ENCODE assay signal across 16 cellular contexts in genomic region chr19:13831560-13832056, GRCh38. TPM values are rescaled to one million over a fixed set of nuclear protein-coding genes. Genes with fewer than 3 reads are reported as not detected.
A peak's percentile ranks its signal among the peaks of the same experiment; 100 is the strongest.
DNase-seq lines count a peak whose midpoint lies in the region; ATAC-seq, FAIRE-seq and TF ChIP-seq lines count a peak whose summit lies in the region.
"Had no signal": no experiment of that assay in that cellular context is flagged by ENCODE, and none has a peak within 500 bp of the region (broad histone marks: within the 10 kb centered on the region; RNA-seq: fewer than 3 reads in every experiment).

No MANE protein-coding gene starts in this region.

- H2BK120ac ChIP-seq in mesenchymal stem cell (ENCODE audit: low read depth, low read length): no peak overlapping the region

- peaks cover 4% of the 10 kb centered on the region for H3K79me1 ChIP-seq in mesenchymal stem cell (replicated peaks; ENCODE audit: low read length, poor library complexity, severe bottlenecking)

- peaks cover 6% of the 10 kb centered on the region; the same call in 2 of the 3 replicates for H3K79me2 ChIP-seq in K562 (ENCODE audit: control insufficient read depth, insufficient read depth, low read length)

- TF ChIP-seq RAD21 in K562 (CRISPR knock-in tag; conservative IDR thresholded peaks at IDR 0.05 in 1 of 2, IDR thresholded peaks at IDR 0.05 in 1 of 2): no peak

- no peak overlapping the region for H2BK5ac ChIP-seq in mesenchymal stem cell (ENCODE audit: low read depth, low read length, poor library complexity, severe bottlenecking)

- H3K4me3 ChIP-seq in CD4-positive, alpha-beta memory T cell (ENCODE audit: low read length in 2 of 2): no peak overlapping the region
- H3K4me3 ChIP-seq in H7 (ENCODE audit: insufficient read depth, low read depth, low read length) (no peak overlapping the region), K562 (no peak overlapping the region), mesenchymal stem cell (ENCODE audit: insufficient read depth in 1 of 2, low read depth in 1 of 2, low read length in 2 of 2) (no peak overlapping the region)
- H3K4me3 ChIP-seq: left lung, SJCRH30 had no signal

- no peaks in the 10 kb centered on the region for H3K9me1 ChIP-seq in K562 (ENCODE audit: control insufficient read depth, insufficient read depth, low read length)

- peak overlapping the region in 6 of 7 donors; percentile 53 to 100 (median 60) for H3K27ac Mint-ChIP-seq in CD4-positive, alpha-beta memory T cell
- H3K27ac Mint-ChIP-seq: activated CD8-positive, alpha-beta T cell treated with anti-CD3 and anti-CD28 coated beads for 36 hours had no signal

- no peak overlapping the region for H3K4me2 ChIP-seq in K562 (ENCODE audit: insufficient read depth, low read length)
- no peak overlapping the region for H3K4me2 ChIP-seq in mesenchymal stem cell (ENCODE audit: low read length, poor library complexity, severe bottlenecking)

- H3K36me3 Mint-ChIP-seq in CD4-positive, alpha-beta memory T cell: peaks cover 5 to 23% of the 10 kb centered on the region in 2 donors

- intact Hi-C loops in CD4-positive, alpha-beta memory T cell (cut with micrococcal nuclease): no loop called here
- intact Hi-C loops in K562 (cut with micrococcal nuclease): no loop called here

- peaks cover 0 to 6% (median 0%) of the 10 kb centered on the region in 8 donors for H3K9me3 Mint-ChIP-seq in CD4-positive, alpha-beta memory T cell
- H3K9me3 Mint-ChIP-seq: activated CD8-positive, alpha-beta T cell treated with anti-CD3 and anti-CD28 coated beads for 36 hours; naive thymus-derived CD8-positive, alpha-beta T cell had no signal

- POLR2A ChIA-PET in CD4-positive, alpha-beta memory T cell (lab: Charles Lee; ENCODE audit: partially characterized antibody): no interaction called here
- POLR2A ChIA-PET in K562 (lab: Yijun Ruan, JAX): no interaction called here

- H3K27me3 ChIP-seq in CD4-positive, alpha-beta memory T cell (ENCODE audit: insufficient read depth, low read length): no peaks in the 10 kb centered on the region
- no peaks in the 10 kb centered on the region for H3K27me3 ChIP-seq in H7 (ENCODE audit: control insufficient read depth, insufficient read depth, low read length)
- H3K27me3 ChIP-seq in K562 (ENCODE audit: control insufficient read depth in 2 of 2, insufficient read depth in 2 of 2, low read length in 2 of 2): no peaks in the 10 kb centered on the region
- no peaks in the 10 kb centered on the region for H3K27me3 ChIP-seq in mesenchymal stem cell (ENCODE audit: control insufficient read depth in 1 of 2, insufficient read depth in 1 of 2, low read length in 2 of 2)
- H3K27me3 ChIP-seq: left lung, SJCRH30 had no signal

- H4K8ac ChIP-seq in mesenchymal stem cell (ENCODE audit: low read length): no peak overlapping the region

- H2BK12ac ChIP-seq in mesenchymal stem cell (ENCODE audit: low read length in 2 of 2): no peak overlapping the region

- in situ Hi-C loops in K562 (cut with MboI): no loop called here
- in situ Hi-C loops in ACHN (cut with HindIII; ENCODE audit: low pct_ligation_motif_present, low pct_unique_long_range_greater_than_20kb, low sequenced_read_pairs): no loop called here

- peaks cover 29% of the 10 kb centered on the region for H3K4me1 ChIP-seq in CD4-positive, alpha-beta memory T cell (ENCODE audit: insufficient read depth, low read length)
- H3K4me1 ChIP-seq in K562 (replicated peaks in 1 of 2; ENCODE audit: control insufficient read depth in 2 of 2, insufficient read depth in 2 of 2, low read length in 2 of 2) (peaks cover 7 to 42% of the 10 kb centered on the region in 2 experiments; a peak in 4 of 5 replicates), mesenchymal stem cell (ENCODE audit: control insufficient read depth, insufficient read depth, low read depth, low read length) (peaks cover 34% of the 10 kb centered on the region)

- H3K4ac ChIP-seq in mesenchymal stem cell (ENCODE audit: low read depth in 1 of 2, low read length in 2 of 2): no peak overlapping the region

- H3K18ac ChIP-seq in mesenchymal stem cell (ENCODE audit: low read depth in 1 of 2, low read length in 2 of 2): no peak overlapping the region

- peaks cover 12 to 35% (median 20%) of the 10 kb centered on the region in 4 donors for H3K4me1 Mint-ChIP-seq in CD4-positive, alpha-beta memory T cell

- WGBS in K562 (ENCODE audit: insufficient coverage, low coverage, missing lambda C conversion rate): 94% methylated on average over 7 of the region's 12 CpGs
- 93% methylated on average over 12 of the region's 12 CpGs for WGBS in mesenchymal stem cell

- H3K9ac ChIP-seq in K562 (ENCODE audit: insufficient read depth in 1 of 2, low read depth in 2 of 2, low read length in 2 of 2) (peak overlapping the region in 1 of 2 experiments; percentile 65; a peak in 2 of 4 replicates), mesenchymal stem cell (ENCODE audit: low read length) (peak overlapping the region; percentile 18)

- no peak overlapping the region for H2BK15ac ChIP-seq in mesenchymal stem cell (ENCODE audit: low read depth, poor library complexity, severe bottlenecking)

- TF ChIP-seq CTCF in K562 (IDR thresholded peaks at IDR 0.05 in 2 of 3, conservative IDR thresholded peaks at IDR 0.05 in 1 of 3; ENCODE audit: insufficient read depth in 2 of 3, low read depth in 1 of 3, low read length in 3 of 3): no peak

- ATAC-seq in K562 (no peak), GM19452 (IDR thresholded peaks at IDR 0.05; ENCODE audit: unreplicated experiment) (no peak)
- ATAC-seq: activated CD8-positive, alpha-beta T cell treated with anti-CD3 and anti-CD28 coated beads for 36 hours; left lung; naive thymus-derived CD8-positive, alpha-beta T cell had no signal

- TF ChIP-seq POLR2A in K562 (conservative IDR thresholded peaks at IDR 0.05): no peak

- no peak overlapping the region for H3K27ac ChIP-seq in CD4-positive, alpha-beta memory T cell (ENCODE audit: low read depth, low read length)
- H3K27ac ChIP-seq in K562 (ENCODE audit: extremely low read depth, low read depth, low read length) (no peak overlapping the region), mesenchymal stem cell (ENCODE audit: low read length, poor library complexity, severe bottlenecking) (no peak overlapping the region)
- H3K27ac ChIP-seq: SJCRH30 had no signal

- no peak overlapping the region for H3K4me3 Mint-ChIP-seq in CD4-positive, alpha-beta memory T cell
- H3K4me3 Mint-ChIP-seq: activated CD8-positive, alpha-beta T cell treated with anti-CD3 and anti-CD28 coated beads for 36 hours had no signal

- no peak overlapping the region for H2AK5ac ChIP-seq in mesenchymal stem cell (ENCODE audit: low read length, severe bottlenecking)

- H2AFZ ChIP-seq in K562 (ENCODE audit: low read depth, low read length): no peak overlapping the region
- no peak overlapping the region for H2AFZ ChIP-seq in mesenchymal stem cell (ENCODE audit: low read depth, low read length)

- no peak for FAIRE-seq in K562 (lab: Jason Lieb, UNC)
- FAIRE-seq: GM12892 had no signal

- H4K20me1 ChIP-seq in K562 (replicated peaks; ENCODE audit: control insufficient read depth, insufficient read depth, low read length): no peaks in the 10 kb centered on the region

- H3K27me3 Mint-ChIP-seq in CD4-positive, alpha-beta memory T cell: no peaks in the 10 kb centered on the region
- H3K27me3 Mint-ChIP-seq: activated CD8-positive, alpha-beta T cell treated with anti-CD3 and anti-CD28 coated beads for 36 hours; naive thymus-derived CD8-positive, alpha-beta T cell had no signal

- H3K14ac ChIP-seq in mesenchymal stem cell (ENCODE audit: low read length in 2 of 2): no peak overlapping the region

- no peak for DNase-seq in CD4-positive, alpha-beta memory T cell
- DNase-seq in H7: peak; percentile 29
- DNase-seq in K562 (ENCODE audit: extremely low read depth in 1 of 4, low spot score in 3 of 4): no peak
- peak; percentile 83 for DNase-seq in mesenchymal stem cell
- DNase-seq in medulla oblongata (ENCODE audit: extremely low spot score): no peak
- no peak for DNase-seq in ACHN
- DNase-seq: activated CD8-positive, alpha-beta T cell treated with anti-CD3 and anti-CD28 coated beads for 36 hours; activated gamma-delta T cell; central memory CD4-positive, alpha-beta T cell; left lung; MV-4-11; naive thymus-derived CD8-positive, alpha-beta T cell; retina; SJCRH30 had no signal

- H4K91ac ChIP-seq in mesenchymal stem cell (ENCODE audit: low read length): no peak overlapping the region

- TF ChIP-seq EP300 in K562 (IDR thresholded peaks at IDR 0.05; ENCODE audit: low read length): no peak

- peaks cover 4% of the 10 kb centered on the region for H3K36me3 ChIP-seq in CD4-positive, alpha-beta memory T cell (ENCODE audit: insufficient read depth, low read length)
- H3K36me3 ChIP-seq in H7 (replicated peaks; ENCODE audit: control insufficient read depth, insufficient read depth, low read length) (peaks cover 8% of the 10 kb centered on the region), K562 (ENCODE audit: control insufficient read depth, insufficient read depth, low read length) (peaks cover 21% of the 10 kb centered on the region; the same call in 2 of the 3 replicates), mesenchymal stem cell (ENCODE audit: control insufficient read depth in 1 of 2, insufficient read depth in 2 of 2, low read depth in 1 of 2, low read length in 2 of 2) (peaks cover 64 to 72% of the 10 kb centered on the region in 2 experiments)

- BruUV-seq in K562 (replicated peaks; lab: Mats Ljungman, UMichigan): no TSS peak

- no peaks in the 10 kb centered on the region for H3K9me3 ChIP-seq in CD4-positive, alpha-beta memory T cell (ENCODE audit: control insufficient read depth in 1 of 2, low read length in 2 of 2)
- no peaks in the 10 kb centered on the region for H3K9me3 ChIP-seq in K562 (replicated peaks; ENCODE audit: control insufficient read depth, insufficient read depth, low read depth, low read length)
- H3K9me3 ChIP-seq in mesenchymal stem cell (ENCODE audit: control insufficient read depth, low read length): no peaks in the 10 kb centered on the region
- H3K9me3 ChIP-seq: left lung, SJCRH30 had no signal

- no peak overlapping the region for H3K23ac ChIP-seq in mesenchymal stem cell (ENCODE audit: low read length in 2 of 2)

- CTCF ChIA-PET in CD4-positive, alpha-beta memory T cell (lab: Charles Lee; ENCODE audit: partially characterized antibody): no interaction called here
- CTCF ChIA-PET in K562 (lab: Yijun Ruan, JAX; ENCODE audit: low intra/inter-chr PET ratio): no interaction called here

RNA-seq across cellular contexts. Expression of gene ZSWIM4, which starts 36.4 kb away (rescaled TPM):
- 1 to 10 TPM; 6.4 to 6.6 TPM for total RNA-seq in CD4-positive, alpha-beta memory T cell
- 1 to 10 TPM in 1 of 2 donors, under 1 TPM in 1; 0.33 to 1.6 TPM for polyA plus RNA-seq in CD4-positive, alpha-beta memory T cell
- 18.3 and 21.5 TPM in 2 replicates for total RNA-seq in H7 (2014; rRNA removed; shearing (Covaris generic))
- 1.5 and 4.2 TPM in 2 replicates for total RNA-seq in K562 (2011; cell fraction: chromatin; rRNA removed; ENCODE audit: low replicate concordance)
- 3.5 and 3.7 TPM in 2 replicates for total RNA-seq in K562 (2011; cell fraction: nucleolus; rRNA removed)
- total RNA-seq in K562 (2011; cell fraction: nucleoplasm; rRNA removed): 1.9 and 2.8 TPM in 2 replicates
- 1.0 and 1.3 TPM in 2 replicates for total RNA-seq in K562 (2014; rRNA removed)
- total RNA-seq in K562 (2014; rRNA removed; fragmentation: Illumina TruSeq; extraction: Trizol): 0.22 and 0.25 TPM in 2 replicates
- total RNA-seq in K562 (2015; rRNA removed; fragmentation: Illumina TruSeq; extraction: Trizol): 0.25 and 0.57 TPM in 2 replicates
- 3.5 and 3.7 TPM in 2 replicates for total RNA-seq in K562 (2021)
- polyA plus RNA-seq in K562 (2011; rRNA removed): 0.67 and 1.0 TPM in 2 replicates
- polyA plus RNA-seq in K562 (2011; cell fraction: cytosol; rRNA removed): 0.81 and 2.0 TPM in 2 replicates
- polyA plus RNA-seq in K562 (2011; cell fraction: nucleus; rRNA removed): 1.5 and 4.5 TPM in 2 replicates
- polyA plus RNA-seq in K562 (2012): 1.3 and 3.5 TPM in 2 replicates
- polyA plus RNA-seq in K562 (2014; fragmentation: Illumina TruSeq; extraction: Trizol): 0.79 and 1.7 TPM in 2 replicates
- polyA plus RNA-seq in K562 (2014; fragmentation: Nextera tagmentation; extraction: Ambion mirVana): not detected
- 1.1 and 2.1 TPM in 2 replicates for polyA plus RNA-seq in K562 (2014; rRNA removed)
- 0.54 and 0.98 TPM in 2 replicates for polyA minus RNA-seq in K562 (2011; rRNA and poly(A)+ RNA removed)
- 3.0 and 5.0 TPM in 2 replicates for polyA minus RNA-seq in K562 (2011; cell fraction: cytosol; rRNA and poly(A)+ RNA removed)
- polyA minus RNA-seq in K562 (2011; cell fraction: nucleus; rRNA and poly(A)+ RNA removed): 1.5 and 1.7 TPM in 2 replicates
- 6.3 TPM for polyA plus RNA-seq in mesenchymal stem cell (2013, experiment 1 of 2)
- polyA plus RNA-seq in mesenchymal stem cell (2013, experiment 2 of 2): 6.2 TPM

RNA-seq across cellular contexts. Expression of gene NANOS3, which starts 45.3 kb away (rescaled TPM):
- total RNA-seq in CD4-positive, alpha-beta memory T cell: not detected
- polyA plus RNA-seq in CD4-positive, alpha-beta memory T cell: not detected
- not detected in 2 replicates for total RNA-seq in H7 (2014; rRNA removed; shearing (Covaris generic))
- not detected in 2 replicates for total RNA-seq in K562 (2011; cell fraction: chromatin; rRNA removed; ENCODE audit: low replicate concordance)
- not detected in 2 replicates for total RNA-seq in K562 (2011; cell fraction: nucleolus; rRNA removed)
- not detected in 2 replicates for total RNA-seq in K562 (2011; cell fraction: nucleoplasm; rRNA removed)
- total RNA-seq in K562 (2014; rRNA removed) (not detected in 2 replicates), K562 (2014; rRNA removed; fragmentation: Illumina TruSeq; extraction: Trizol) (not detected in 2 replicates), K562 (2015; rRNA removed; fragmentation: Illumina TruSeq; extraction: Trizol) (not detected in 2 replicates), K562 (2021) (not detected in 2 replicates)
- polyA plus RNA-seq in K562 (2011; rRNA removed) (not detected in 2 replicates), K562 (2014; fragmentation: Illumina TruSeq; extraction: Trizol) (not detected in 2 replicates), K562 (2014; fragmentation: Nextera tagmentation; extraction: Ambion mirVana) (not detected), K562 (2014; rRNA removed) (not detected in 2 replicates)
- polyA plus RNA-seq in K562 (2011; cell fraction: cytosol; rRNA removed): not detected in 2 replicates
- polyA plus RNA-seq in K562 (2011; cell fraction: nucleus; rRNA removed): not detected in 2 replicates
- polyA plus RNA-seq in K562 (2012): not detected in 2 replicates
- not detected in 2 replicates for polyA minus RNA-seq in K562 (2011; rRNA and poly(A)+ RNA removed)
- not detected in 2 replicates for polyA minus RNA-seq in K562 (2011; cell fraction: cytosol; rRNA and poly(A)+ RNA removed)
- polyA minus RNA-seq in K562 (2011; cell fraction: nucleus; rRNA and poly(A)+ RNA removed): not detected in 2 replicates
- polyA plus RNA-seq in mesenchymal stem cell (2013, experiment 1 of 2): 1.4 TPM
- 3.1 TPM for polyA plus RNA-seq in mesenchymal stem cell (2013, experiment 2 of 2)
- total RNA-seq: naive thymus-derived CD8-positive, alpha-beta T cell had no signal
- polyA plus RNA-seq: naive thymus-derived CD8-positive, alpha-beta T cell had no signal

RNA-seq across cellular contexts. Expression of gene C19orf53, which starts 57.4 kb away (rescaled TPM):
- total RNA-seq in CD4-positive, alpha-beta memory T cell: 10 to 100 TPM; 84.3 to 85.0 TPM
- polyA plus RNA-seq in CD4-positive, alpha-beta memory T cell: 100 to 1,000 TPM; 207 to 257 TPM
- total RNA-seq in H7 (2014; rRNA removed; shearing (Covaris generic)): 91.5 and 120 TPM in 2 replicates
- total RNA-seq in K562 (2011; cell fraction: chromatin; rRNA removed; ENCODE audit: low replicate concordance): 16.1 and 36.9 TPM in 2 replicates
- 41.2 and 47.9 TPM in 2 replicates for total RNA-seq in K562 (2011; cell fraction: nucleolus; rRNA removed)
- total RNA-seq in K562 (2011; cell fraction: nucleoplasm; rRNA removed): 32.6 and 42.2 TPM in 2 replicates
- 164 and 284 TPM in 2 replicates for total RNA-seq in K562 (2014; rRNA removed)
- 63.0 and 98.5 TPM in 2 replicates for total RNA-seq in K562 (2014; rRNA removed; fragmentation: Illumina TruSeq; extraction: Trizol)
- 115 and 130 TPM in 2 replicates for total RNA-seq in K562 (2015; rRNA removed; fragmentation: Illumina TruSeq; extraction: Trizol)
- 95.9 and 109 TPM in 2 replicates for total RNA-seq in K562 (2021)
- polyA plus RNA-seq in K562 (2011; rRNA removed): 151 and 169 TPM in 2 replicates
- 153 and 227 TPM in 2 replicates for polyA plus RNA-seq in K562 (2011; cell fraction: cytosol; rRNA removed)
- 87.2 and 100 TPM in 2 replicates for polyA plus RNA-seq in K562 (2011; cell fraction: nucleus; rRNA removed)
- polyA plus RNA-seq in K562 (2012): 146 and 190 TPM in 2 replicates
- polyA plus RNA-seq in K562 (2014; fragmentation: Illumina TruSeq; extraction: Trizol): 205 and 214 TPM in 2 replicates
- 100 to 1,000 TPM; 416 to 441 TPM for polyA plus RNA-seq in K562 (2014; fragmentation: Nextera tagmentation; extraction: Ambion mirVana)
- polyA plus RNA-seq in K562 (2014; rRNA removed): 197 and 206 TPM in 2 replicates
- 24.1 and 41.5 TPM in 2 replicates for polyA minus RNA-seq in K562 (2011; rRNA and poly(A)+ RNA removed)
- polyA minus RNA-seq in K562 (2011; cell fraction: cytosol; rRNA and poly(A)+ RNA removed): 58.9 and 66.1 TPM in 2 replicates
- polyA minus RNA-seq in K562 (2011; cell fraction: nucleus; rRNA and poly(A)+ RNA removed): 14.9 and 21.1 TPM in 2 replicates
- polyA plus RNA-seq in mesenchymal stem cell (2013, experiment 1 of 2): 327 TPM
- polyA plus RNA-seq in mesenchymal stem cell (2013, experiment 2 of 2): 323 TPM

Comparison
In these comparisons a context has a peak if more than half of its experiments do, and no peak if none do; other contexts are left out.
1. DNase-seq: peak in H7 (single experiment) and mesenchymal stem cell (single experiment); none in CD4-positive, alpha-beta memory T cell (0 of 5), K562 (0 of 4), medulla oblongata (single experiment) and ACHN (single experiment).